In genomic region chr3:3907023-3907422, GRCh38 we compare ENCODE assay signal across 15 cellular contexts.
DNase-seq lines count a peak whose midpoint lies in the region; ATAC-seq and TF ChIP-seq lines count a peak whose summit lies in the region.
"Had no signal": no experiment of that assay in that cellular context is flagged by ENCODE, and none has a peak within 500 bp of the region (broad histone marks: within the 10 kb centered on the region; RNA-seq: fewer than 3 reads in every experiment).

No MANE protein-coding gene starts in this region.

- no peaks in the 10 kb centered on the region for H3K27me3 ChIP-seq in spleen (replicated peaks in 1 of 7)

- no peak for ATAC-seq in GM19324 (IDR thresholded peaks at IDR 0.05; ENCODE audit: low FRiP score, unreplicated experiment)
- no peak for ATAC-seq in HG03108 (IDR thresholded peaks at IDR 0.05; ENCODE audit: unreplicated experiment)

- H3K36me3 ChIP-seq in mesodermal cell (ENCODE audit: control insufficient read depth, insufficient read depth, low read length): no peaks in the 10 kb centered on the region
- no peaks in the 10 kb centered on the region for H3K36me3 ChIP-seq in spleen

- TF ChIP-seq POLR2A in spleen (IDR thresholded peaks at IDR 0.05): no peak

- H3K9me3 ChIP-seq in mesodermal cell (ENCODE audit: control insufficient read depth, low read length) (no peaks in the 10 kb centered on the region), spleen (no peaks in the 10 kb centered on the region)

- DNase-seq in AML-193 (lab: John Stamatoyannopoulos, UW) (peak; percentile 28 to 37), MV-4-11 (lab: John Stamatoyannopoulos, UW) (peak; percentile 71), SK-N-DZ (ENCODE audit: low spot score) (peak; percentile 47), NCI-H1105 treated with DMSO at 0.1 percent for 48 hours (lab: John Stamatoyannopoulos, UW) (no peak), spleen (no peak)
- DNase-seq: ACHN; C1 segment of cervical spinal cord; Calu3; CD4-positive, alpha-beta T cell; DMS 273 treated with DMSO at 0.1 percent for 48 hours; GM23248; H7 had no signal

- H3K27ac ChIP-seq in mesodermal cell (ENCODE audit: low read depth, low read length, severe bottlenecking) (peak overlapping the region; percentile 10), spleen (no peak overlapping the region)
- H3K27ac ChIP-seq: GM23248 had no signal

- H3K4me1 ChIP-seq in mesodermal cell (ENCODE audit: control insufficient read depth, insufficient read depth, low read length, poor library complexity, severe bottlenecking) (no peaks in the 10 kb centered on the region), spleen (no peaks in the 10 kb centered on the region)

- intact Hi-C loops in spleen (cut with DNase I; ENCODE audit: low total_unique reads): no loop called here

- TF ChIP-seq CTCF in spleen (IDR thresholded peaks at IDR 0.05 in 8 of 11, conservative IDR thresholded peaks at IDR 0.05 in 3 of 11): no peak

- H3K4me3 ChIP-seq in mesodermal cell (ENCODE audit: extremely low read depth, insufficient read depth, low read length, poor library complexity, severe bottlenecking) (no peak overlapping the region), spleen (no peak overlapping the region)
- H3K4me3 ChIP-seq: GM23248 had no signal

Comparison
In these comparisons a context has a peak if more than half of its experiments do, and no peak if none do; other contexts are left out.
1. DNase-seq: peak in AML-193 (2 of 2), MV-4-11 (single experiment) and SK-N-DZ (single experiment); none in NCI-H1105 treated with DMSO at 0.1 percent for 48 hours (single experiment) and spleen (single experiment).